Comparison of ENCODE assay signal across 10 cellular contexts in the genomic region with DNA sequence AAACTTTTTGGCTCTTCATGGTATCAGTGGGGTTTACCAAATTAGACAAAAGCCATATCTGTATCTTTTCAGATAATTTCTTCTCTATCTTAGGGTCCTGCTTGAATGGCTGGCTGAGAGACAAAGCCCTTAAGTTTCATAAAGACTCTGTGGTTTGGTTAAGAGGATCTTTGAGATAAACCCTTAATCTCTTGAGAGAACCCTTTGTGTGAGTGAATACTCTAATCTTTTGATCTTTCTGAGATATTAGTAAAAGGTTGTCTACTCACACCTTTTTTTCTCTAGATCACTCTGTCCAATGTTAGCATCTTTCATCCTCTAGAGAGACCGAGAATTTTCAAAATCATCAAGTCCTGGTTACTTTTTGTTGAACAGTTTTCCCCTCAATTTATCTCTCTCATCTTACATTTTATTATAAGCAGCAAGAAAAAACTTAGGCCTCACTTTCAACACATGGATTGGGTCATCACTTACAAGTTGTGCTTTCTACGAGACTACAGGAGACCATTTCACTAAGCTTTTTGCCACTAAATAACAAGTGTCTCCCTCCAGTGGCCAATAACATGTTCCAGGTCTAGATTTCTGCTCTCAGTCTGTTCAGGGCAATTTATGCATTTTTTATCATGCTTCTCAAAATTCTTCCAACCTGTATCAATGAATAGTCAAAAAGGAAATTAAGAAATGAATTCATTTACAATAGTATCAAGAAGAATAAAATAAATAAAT. TPM values are rescaled to one million over a fixed set of nuclear protein-coding genes. Genes with fewer than 3 reads are reported as not detected.
DNase-seq lines count a peak whose midpoint lies in the region; ATAC-seq and TF ChIP-seq lines count a peak whose summit lies in the region.
"Had no signal": no experiment of that assay in that cellular context is flagged by ENCODE, and none has a peak within 500 bp of the region (broad histone marks: within the 10 kb centered on the region; RNA-seq: fewer than 3 reads in every experiment).

No MANE protein-coding gene starts in this region.

- peaks cover 6% of the 10 kb centered on the region for H3K4me1 ChIP-seq in osteoblast (ENCODE audit: insufficient read depth, low read length)
- H3K4me1 ChIP-seq in testis: no peaks in the 10 kb centered on the region
- H3K4me1 ChIP-seq: SJSA1 had no signal

- H3K9me3 ChIP-seq in osteoblast (ENCODE audit: low read depth, low read length): no peaks in the 10 kb centered on the region
- no peaks in the 10 kb centered on the region for H3K9me3 ChIP-seq in testis
- H3K9me3 ChIP-seq: ovary, SJSA1 had no signal

- intact Hi-C loops in testis (cut with DNase I; ENCODE audit: low total_unique reads): no loop called here

- H3K27ac ChIP-seq in osteoblast (ENCODE audit: low read depth, low read length) (no peak overlapping the region), testis (no peak overlapping the region)
- H3K27ac ChIP-seq: coronary artery, ovary, SJSA1 had no signal

- H2AFZ ChIP-seq in osteoblast (ENCODE audit: low read length): no peak overlapping the region

- TF ChIP-seq CTCF in GM12864 (IDR thresholded peaks at IDR 0.05; ENCODE audit: low read depth, low read length, missing control alignments) (peak; percentile 55), LNCAP (IDR thresholded peaks at IDR 0.05) (peak; percentile 47; the same call in 1 of the 2 replicates), osteoblast (IDR thresholded peaks at IDR 0.05; ENCODE audit: extremely low read depth, low read depth, low read length) (peak; percentile 57), testis (IDR thresholded peaks at IDR 0.05) (peak in 1 of 3 experiments; percentile 33)

- no peak overlapping the region for H3K4me2 ChIP-seq in osteoblast (ENCODE audit: insufficient read depth, low read length)

- no peak for TF ChIP-seq POLR2A in testis (IDR thresholded peaks at IDR 0.05)

- 83% methylated on average over 2 of the region's 2 CpGs for WGBS in testis, 2 donors

- ATAC-seq in activated CD4-positive, CD25-positive, alpha-beta regulatory T cell treated with anti-CD3 and anti-CD28 coated beads, Interleukin-2, amount 50 U/mL, for 24 hours: no peak
- no peak for ATAC-seq in HG02610 (IDR thresholded peaks at IDR 0.05; ENCODE audit: unreplicated experiment)

- H3K4me3 ChIP-seq in GM12864 (ENCODE audit: low read depth, low read length) (no peak overlapping the region), osteoblast (ENCODE audit: insufficient read depth, low read length) (no peak overlapping the region), testis (no peak overlapping the region)
- H3K4me3 ChIP-seq: coronary artery, ovary, SJSA1 had no signal

- H3K79me2 ChIP-seq in osteoblast (ENCODE audit: insufficient read depth, low read length): no peaks in the 10 kb centered on the region

- DNase-seq in GM12864 (ENCODE audit: low read depth): no peak
- peak; percentile 19 to 59 for DNase-seq in T47D (ENCODE audit: low read depth in 1 of 2, low spot score in 1 of 2)
- peak; percentile 65 for DNase-seq in osteoblast (ENCODE audit: insufficient read length, low spot score, missing footprints)
- DNase-seq in testis: no peak
- DNase-seq: ovary had no signal

- H4K20me1 ChIP-seq in osteoblast (ENCODE audit: insufficient read depth, low read length): no peaks in the 10 kb centered on the region

- in situ Hi-C loops in T47D (cut with HindIII; ENCODE audit: low pct_unique_long_range_greater_than_20kb, low sequenced_read_pairs): no loop called here

- H3K36me3 ChIP-seq in osteoblast (ENCODE audit: insufficient read depth, low read length) (peaks cover 8% of the 10 kb centered on the region), testis (ENCODE audit: low read depth, missing control alignments) (no peaks in the 10 kb centered on the region)
- H3K36me3 ChIP-seq: ovary had no signal

- no peaks in the 10 kb centered on the region for H3K27me3 ChIP-seq in osteoblast (ENCODE audit: insufficient read depth, low read length)
- H3K27me3 ChIP-seq in testis: no peaks in the 10 kb centered on the region
- H3K27me3 ChIP-seq: ovary, SJSA1 had no signal

RNA-seq across cellular contexts. Expression of gene DNAJC9, which starts 28.4 kb away (rescaled TPM):
- 14.7 and 18.8 TPM in 2 replicates for total RNA-seq in osteoblast
- total RNA-seq in testis: 10 to 100 TPM; 30.2 to 31.1 TPM
- 18.3 TPM for polyA plus RNA-seq in testis (ENCODE audit: insufficient read depth, low read depth, low replicate concordance)

RNA-seq across cellular contexts. Expression of gene MRPS16, which starts 33.8 kb away (rescaled TPM):
- total RNA-seq in osteoblast (78.7 and 80.7 TPM in 2 replicates), testis (10 to 100 TPM; 45.7 to 59.6 TPM)
- 83.5 TPM for polyA plus RNA-seq in testis (ENCODE audit: insufficient read depth, low read depth, low replicate concordance)

RNA-seq across cellular contexts. Expression of gene FAM149B1, which starts 50.7 kb away (rescaled TPM):
- total RNA-seq in osteoblast: 30.1 and 33.7 TPM in 2 replicates
- total RNA-seq in testis: 10 to 100 TPM; 28.7 to 42.0 TPM
- 65.1 TPM for polyA plus RNA-seq in testis (ENCODE audit: insufficient read depth, low read depth, low replicate concordance)

RNA-seq across cellular contexts. Expression of gene ECD, which starts 50.8 kb away (rescaled TPM):
- total RNA-seq in osteoblast (35.4 and 35.5 TPM in 2 replicates), testis (10 to 100 TPM; 57.6 to 66.4 TPM)
- polyA plus RNA-seq in testis (ENCODE audit: insufficient read depth, low read depth, low replicate concordance): 35.7 TPM

Comparison
In these comparisons a context has a peak if more than half of its experiments do, and no peak if none do; other contexts are left out.
1. DNase-seq: peak in T47D (2 of 2) and osteoblast (single experiment); none in GM12864 (single experiment) and testis (single experiment).